In the genomic region with DNA sequence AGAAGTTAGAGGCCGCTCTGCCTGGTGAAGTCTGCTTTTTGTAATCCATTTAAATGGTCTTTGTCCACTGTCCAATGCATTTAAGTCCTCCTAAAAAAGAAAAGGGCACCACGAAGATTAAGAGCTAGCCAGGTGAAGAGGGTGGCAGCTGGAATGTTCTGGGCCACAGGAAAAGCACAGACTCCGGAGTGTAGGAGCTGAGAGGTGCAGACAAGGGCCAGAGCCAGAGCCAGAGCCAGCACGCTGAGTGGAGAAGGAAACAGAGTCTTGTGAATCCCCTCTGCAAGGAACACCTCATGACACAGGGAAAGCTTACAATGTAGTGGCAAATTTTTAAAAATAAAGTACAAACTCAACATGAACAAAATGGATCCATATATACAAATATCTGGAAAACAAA, we compare ENCODE assay signal across 17 cellular contexts.
"Had no signal": no experiment of that assay in that cellular context is flagged by ENCODE, and none has a peak within 500 bp of the region (broad histone marks: within the 10 kb centered on the region; RNA-seq: fewer than 3 reads in every experiment).

No MANE protein-coding gene starts in this region.

- H3K9me3 Mint-ChIP-seq: activated naive CD4-positive, alpha-beta T cell treated with anti-CD3 and anti-CD28 coated beads, Interleukin-2, amount 10 ng/mL, durations not matched to agents 7 days and 5 days; natural killer cell treated with Interleukin-12 subunit alpha and Interleukin-12 subunit beta and Interleukin-15 and Interleukin-18, amount 100 ng/mL, for 72 hours; T-helper 2 cell treated with Interferon-gamma antibody and Interleukin-4, amounts not matched to agents 5 μg/mL and 100 μg/mL, for 36 hours had no signal

- H3K36me3 ChIP-seq: ascending aorta, gastroesophageal sphincter, heart right ventricle, stomach, thoracic aorta had no signal

- H3K36me3 Mint-ChIP-seq: natural killer cell treated with Interleukin-12 subunit alpha and Interleukin-12 subunit beta and Interleukin-15 and Interleukin-18, amount 100 ng/mL, for 72 hours had no signal

- ATAC-seq: activated CD8-positive, alpha-beta memory T cell treated with anti-CD3 and anti-CD28 coated beads, Interleukin-2, amount 10 ng/mL, durations not matched to agents 7 days and 5 days; gastroesophageal sphincter; natural killer cell treated with Interleukin-12 subunit alpha and Interleukin-12 subunit beta and Interleukin-15 and Interleukin-18, amount 100 ng/mL, for 72 hours; psoas muscle had no signal

- H3K27ac Mint-ChIP-seq: activated CD8-positive, alpha-beta memory T cell treated with anti-CD3 and anti-CD28 coated beads, Interleukin-2, amount 10 ng/mL, durations not matched to agents 7 days and 5 days; activated naive CD4-positive, alpha-beta T cell treated with anti-CD3 and anti-CD28 coated beads, Interleukin-2, amount 10 ng/mL, durations not matched to agents 7 days and 5 days; natural killer cell treated with Interleukin-12 subunit alpha and Interleukin-12 subunit beta and Interleukin-15 and Interleukin-18, amount 100 ng/mL, for 72 hours; T-helper 2 cell treated with Interferon-gamma antibody and Interleukin-4, amounts not matched to agents 5 μg/mL and 100 μg/mL, for 36 hours had no signal

- H3K4me3 ChIP-seq: ascending aorta, gastroesophageal sphincter, heart right ventricle, psoas muscle, stomach, thoracic aorta, vagina had no signal

- H3K9me3 ChIP-seq: ascending aorta, gastroesophageal sphincter, heart right ventricle, psoas muscle, stomach, thoracic aorta, vagina had no signal

- H3K27me3 Mint-ChIP-seq: activated CD8-positive, alpha-beta memory T cell treated with anti-CD3 and anti-CD28 coated beads, Interleukin-2, amount 10 ng/mL, durations not matched to agents 7 days and 5 days; activated naive CD4-positive, alpha-beta T cell treated with anti-CD3 and anti-CD28 coated beads, Interleukin-2, amount 10 ng/mL, durations not matched to agents 7 days and 5 days; natural killer cell treated with Interleukin-12 subunit alpha and Interleukin-12 subunit beta and Interleukin-15 and Interleukin-18, amount 100 ng/mL, for 72 hours had no signal

- H3K4me1 ChIP-seq: ascending aorta, psoas muscle had no signal

- H3K4me3 Mint-ChIP-seq: activated CD8-positive, alpha-beta memory T cell treated with anti-CD3 and anti-CD28 coated beads, Interleukin-2, amount 10 ng/mL, durations not matched to agents 7 days and 5 days; activated naive CD4-positive, alpha-beta T cell treated with anti-CD3 and anti-CD28 coated beads, Interleukin-2, amount 10 ng/mL, durations not matched to agents 7 days and 5 days; natural killer cell treated with Interleukin-12 subunit alpha and Interleukin-12 subunit beta and Interleukin-15 and Interleukin-18, amount 100 ng/mL, for 72 hours; T-helper 2 cell treated with Interferon-gamma antibody and Interleukin-4, amounts not matched to agents 5 μg/mL and 100 μg/mL, for 36 hours had no signal

- H3K27me3 ChIP-seq: ascending aorta, gastroesophageal sphincter, heart right ventricle, stomach, vagina had no signal

- DNase-seq: activated CD4-positive, alpha-beta T cell treated with anti-CD3 and anti-CD28 coated beads, Interleukin-2, amount 50 U/mL, for 4 hours; activated CD4-positive, CD25-positive, alpha-beta regulatory T cell treated with anti-CD3 and anti-CD28 coated beads, Interleukin-2, amount 50 U/mL, for 72 hours; activated CD8-positive, alpha-beta memory T cell treated with anti-CD3 and anti-CD28 coated beads, Interleukin-2, amount 10 ng/mL, durations not matched to agents 7 days and 5 days; activated naive CD4-positive, alpha-beta T cell treated with anti-CD3 and anti-CD28 coated beads, Interleukin-2, amount 10 ng/mL, durations not matched to agents 7 days and 5 days; activated T-cell treated with anti-CD3 and anti-CD28 coated beads, Interleukin-2, amount 50 U/mL, for 1 hour; heart right ventricle; mammary epithelial cell; psoas muscle; stimulated activated CD4-positive, alpha-beta T cell treated with anti-CD3 and anti-CD28 coated beads, Interleukin-1b, Interleukin-23, amount 100 ng/mL, for 48 hours; stomach; SW 1271 had no signal

- H3K27ac ChIP-seq: ascending aorta, heart right ventricle, psoas muscle, thoracic aorta, vagina had no signal
